ENCODE assay signal across 16 cellular contexts in the genomic region with DNA sequence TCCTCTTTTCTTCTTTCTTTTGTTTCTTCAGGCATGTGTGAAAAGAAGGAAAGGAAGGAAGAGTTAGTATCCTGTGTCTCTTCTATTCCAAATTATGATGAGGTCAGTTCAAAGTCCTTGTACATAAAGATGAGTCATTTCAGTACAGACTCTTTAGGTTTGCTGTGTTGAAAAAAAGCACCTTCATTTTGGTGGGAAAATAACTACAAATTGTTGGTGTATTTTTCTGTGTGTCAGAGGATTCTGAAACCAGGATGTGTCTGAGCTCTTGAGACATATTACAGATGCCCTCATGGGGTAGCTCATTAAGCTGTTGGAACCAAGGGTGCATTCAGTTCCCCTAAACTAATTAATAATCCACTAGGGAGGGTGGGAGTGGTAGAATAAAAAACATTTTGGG. TPM values are rescaled to one million over a fixed set of nuclear protein-coding genes. Genes with fewer than 3 reads are reported as not detected.
DNase-seq lines count a peak whose midpoint lies in the region; ATAC-seq and TF ChIP-seq lines count a peak whose summit lies in the region.
"Had no signal": no experiment of that assay in that cellular context is flagged by ENCODE, and none has a peak within 500 bp of the region (broad histone marks: within the 10 kb centered on the region; RNA-seq: fewer than 3 reads in every experiment).

No MANE protein-coding gene starts in this region.

- H4K20me1 ChIP-seq in Karpas-422 (ENCODE audit: insufficient read depth, low read depth, low read length) = no peaks in the 10 kb centered on the region

- H3K36me3 ChIP-seq in testis (ENCODE audit: low read depth, missing control alignments) (no peaks in the 10 kb centered on the region), Karpas-422 (ENCODE audit: insufficient read depth, low read length) (no peaks in the 10 kb centered on the region)
- H3K36me3 ChIP-seq: breast epithelium, tibial artery had no signal

- no peak overlapping the region for H3K9ac ChIP-seq in Karpas-422 (ENCODE audit: low read length)
- H3K9ac ChIP-seq: KMS-11 had no signal

- TF ChIP-seq CTCF in fibroblast of mammary gland (conservative IDR thresholded peaks at IDR 0.05; ENCODE audit: control insufficient read depth, insufficient read depth, low read depth, low read length) = no peak
- no peak for TF ChIP-seq CTCF in testis (IDR thresholded peaks at IDR 0.05)

- no peak overlapping the region for H3K4me2 ChIP-seq in Karpas-422 (ENCODE audit: low read depth, low read length, poor library complexity, severe bottlenecking)
- H3K4me2 ChIP-seq: KMS-11 had no signal

- H3K4me3 ChIP-seq in fibroblast of mammary gland (ENCODE audit: control insufficient read depth, low read depth, low read length) (no peak overlapping the region), testis (no peak overlapping the region), Karpas-422 (ENCODE audit: low read length) (no peak overlapping the region)
- H3K4me3 ChIP-seq: breast epithelium, skin epidermis, tibial artery had no signal

- H3K4me1 ChIP-seq in testis (no peaks in the 10 kb centered on the region), Karpas-422 (ENCODE audit: low read length) (peaks cover 10% of the 10 kb centered on the region)
- H3K4me1 ChIP-seq: breast epithelium had no signal

- no peaks in the 10 kb centered on the region for H3K9me2 ChIP-seq in Karpas-422 (replicated peaks; ENCODE audit: insufficient read depth, low read length)

- ATAC-seq in GM18861 (IDR thresholded peaks at IDR 0.05; ENCODE audit: unreplicated experiment) = peak; percentile 70
- peak; percentile 49 for ATAC-seq in GM21737 (IDR thresholded peaks at IDR 0.05; ENCODE audit: unreplicated experiment)
- ATAC-seq in HG03175 (IDR thresholded peaks at IDR 0.05; ENCODE audit: unreplicated experiment) = peak; percentile 64

- intact Hi-C loops in testis (cut with DNase I; ENCODE audit: low total_unique reads) = no loop called here

- no peaks in the 10 kb centered on the region for H3K27me3 ChIP-seq in testis
- no peaks in the 10 kb centered on the region for H3K27me3 ChIP-seq in Karpas-422 (ENCODE audit: low read length)
- H3K27me3 ChIP-seq: breast epithelium, tibial artery had no signal

- no peak overlapping the region for H2AFZ ChIP-seq in Karpas-422 (ENCODE audit: low read length)

- H3K27ac ChIP-seq in testis = no peak overlapping the region
- no peak overlapping the region for H3K27ac ChIP-seq in Karpas-422 (ENCODE audit: low read length)
- H3K27ac ChIP-seq: breast epithelium, KMS-11, skin epidermis, tibial artery had no signal

- H3K9me3 ChIP-seq in testis (no peaks in the 10 kb centered on the region), Karpas-422 (ENCODE audit: low read length) (no peaks in the 10 kb centered on the region)
- H3K9me3 ChIP-seq: breast epithelium, tibial artery had no signal

- DNase-seq in fibroblast of mammary gland (ENCODE audit: low read depth) = peak; percentile 26
- no peak for DNase-seq in activated CD4-positive, alpha-beta T cell treated with anti-CD3 and anti-CD28 coated beads for 1 hour
- no peak for DNase-seq in testis
- no peak for DNase-seq in activated CD4-positive, CD25-positive, alpha-beta regulatory T cell treated with anti-CD3 and anti-CD28 coated beads, Interleukin-2, amount 50 U/mL, for 72 hours
- no peak for DNase-seq in Karpas-422
- DNase-seq: activated CD4-positive, alpha-beta T cell treated with anti-CD3 and anti-CD28 coated beads for 48 hours; activated gamma-delta T cell; CD4-positive, CD25-positive, alpha-beta regulatory T cell; nucleus accumbens; tibial artery had no signal

- no peak for TF ChIP-seq POLR2A in testis (IDR thresholded peaks at IDR 0.05)

- no peaks in the 10 kb centered on the region for H3K79me2 ChIP-seq in Karpas-422 (ENCODE audit: low read length)

RNA-seq across cellular contexts. Expression of gene HSPH1, which starts 5.8 kb away (rescaled TPM):
- total RNA-seq in testis = 100 to 1,000 TPM; 103 to 116 TPM
- 105 TPM for polyA plus RNA-seq in testis (ENCODE audit: insufficient read depth, low read depth, low replicate concordance)
- 66.3 and 116 TPM in 2 replicates for total RNA-seq in Karpas-422 (2014; rRNA removed; shearing (Covaris generic); ENCODE audit: low replicate concordance)

RNA-seq across cellular contexts. Expression of gene B3GLCT, which starts 32.3 kb away (rescaled TPM):
- 10 to 100 TPM; 12.9 to 14.7 TPM for total RNA-seq in testis
- polyA plus RNA-seq in testis (ENCODE audit: insufficient read depth, low read depth, low replicate concordance) = 6.1 TPM
- total RNA-seq in Karpas-422 (2014; rRNA removed; shearing (Covaris generic); ENCODE audit: low replicate concordance) = 0.32 and 1.1 TPM in 2 replicates
